ENCODE assay signal across 12 cellular contexts in the genomic region with DNA sequence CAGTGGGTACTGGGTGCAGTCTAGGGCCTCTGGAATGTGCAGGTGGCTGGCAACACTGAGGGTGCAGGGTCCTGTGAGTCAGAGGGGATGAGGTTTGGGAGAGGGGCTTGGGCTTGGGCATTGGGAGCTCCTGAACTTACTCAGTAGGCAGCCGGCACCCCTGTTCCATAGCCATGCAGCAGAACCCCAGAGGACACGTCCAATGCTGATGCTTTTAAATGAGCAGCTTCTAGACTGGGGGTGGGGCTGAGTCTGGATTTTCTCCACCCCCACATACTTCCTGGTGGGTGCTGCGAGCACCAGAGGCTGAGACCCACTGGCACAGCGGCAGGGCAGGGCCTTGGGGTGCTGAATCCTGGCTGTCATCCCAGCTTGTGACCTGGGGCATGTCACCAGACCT.
DNase-seq lines count a peak whose midpoint lies in the region; ATAC-seq, FAIRE-seq and TF ChIP-seq lines count a peak whose summit lies in the region.
"Had no signal": no experiment of that assay in that cellular context is flagged by ENCODE, and none has a peak within 500 bp of the region (broad histone marks: within the 10 kb centered on the region; RNA-seq: fewer than 3 reads in every experiment).

No MANE protein-coding gene starts in this region.

- no peak overlapping the region for H2BK120ac ChIP-seq in H9 (ENCODE audit: low read depth, low read length, poor library complexity, severe bottlenecking)

- WGBS in heart left ventricle, 4 donors = 87 to 100% (median 89%) methylated on average over 1 to 4 of the region's 4 CpGs
- WGBS in H9 (ENCODE audit: extremely low coverage, insufficient read length, low lambda C conversion rate) = no CpG with 5 or more reads among the region's 4 CpGs
- 83 to 100% methylated on average over 1 to 4 of the region's 4 CpGs for WGBS in body of pancreas, 2 donors

- DNase-seq in left cardiac atrium (peak; percentile 5), heart left ventricle (no peak), H9 (no peak), kidney (peak; percentile 56), type B pancreatic cell (ENCODE audit: extremely low spot score, unreplicated experiment) (no peak), body of pancreas (no peak)
- DNase-seq: ACHN; Calu3; CD4-positive, alpha-beta T cell; DMS 273 treated with DMSO at 0.1 percent for 48 hours had no signal

- H3K9me3 Mint-ChIP-seq in H9 (no peaks in the 10 kb centered on the region; a peak in 1 of 5 replicates), type B pancreatic cell (no peaks in the 10 kb centered on the region)
- H3K9me3 Mint-ChIP-seq: CD4-positive, alpha-beta T cell had no signal

- no peaks in the 10 kb centered on the region for H3K4me1 ChIP-seq in heart left ventricle
- H3K4me1 ChIP-seq in H9 (ENCODE audit: insufficient read depth, low read length) = peaks cover 3% of the 10 kb centered on the region; the same call in 1 of the 2 replicates
- no peaks in the 10 kb centered on the region for H3K4me1 ChIP-seq in kidney (ENCODE audit: control insufficient read depth in 1 of 2, insufficient read depth in 1 of 2, low read depth in 1 of 2, low read length in 2 of 2)
- peaks cover 6% of the 10 kb centered on the region for H3K4me1 ChIP-seq in body of pancreas

- TF ChIP-seq POLR2A in heart left ventricle (IDR thresholded peaks at IDR 0.05) = no peak
- TF ChIP-seq POLR2A in body of pancreas (IDR thresholded peaks at IDR 0.05) = no peak

- H3K4me3 ChIP-seq in heart left ventricle (no peak overlapping the region), kidney (ENCODE audit: low read length in 2 of 2) (no peak overlapping the region), body of pancreas (no peak overlapping the region)
- H3K4me3 ChIP-seq: BLaER1 treated with 17β-estradiol and CSF1 and Interleukin-3, amounts not matched to agents 10 nM and 100 nM had no signal

- H3K27me3 Mint-ChIP-seq in H9 (ENCODE audit: low read depth) = no peaks in the 10 kb centered on the region
- no peaks in the 10 kb centered on the region for H3K27me3 Mint-ChIP-seq in type B pancreatic cell

- no peak overlapping the region for H3K14ac ChIP-seq in H9 (ENCODE audit: insufficient read depth, low read length)

- no peak overlapping the region for H3T11ph ChIP-seq in H9 (ENCODE audit: low read length)

- H3K27me3 ChIP-seq in heart left ventricle (peaks cover 0 to 13% (median 0%) of the 10 kb centered on the region in 9 donors), H9 (ENCODE audit: insufficient read depth, low read length) (no peaks in the 10 kb centered on the region), body of pancreas (no peaks in the 10 kb centered on the region)
- H3K27me3 ChIP-seq: BLaER1 treated with 17β-estradiol and CSF1 and Interleukin-3, amounts not matched to agents 10 nM and 100 nM had no signal

- no peak overlapping the region for H3K56ac ChIP-seq in H9 (ENCODE audit: insufficient read length, low read depth, low read length)

- intact Hi-C loops in left cardiac atrium (cut with DNase I) = no loop called here
- intact Hi-C loops in heart left ventricle (cut with DNase I) = loop anchor here in 7 of 10 donors (5.0 to 10.0 kb wide), 4 partner anchors 131 to 438 kb away; no protein-coding TSS in a partner anchor
- intact Hi-C loops in kidney (cut with DNase I) = no loop called here
- intact Hi-C loops in body of pancreas (cut with DNase I) = loop anchor here (10.0 kb wide), 1 partner anchor 271 kb away; no protein-coding TSS in a partner anchor

- H4K91ac ChIP-seq in H9 (ENCODE audit: insufficient read length, low read depth, low read length) = no peak overlapping the region

- no peak overlapping the region for H4K8ac ChIP-seq in H9 (replicated peaks; ENCODE audit: insufficient read length, low read depth, low read length)

- H3K4me3 Mint-ChIP-seq in H9 = peak overlapping the region in 1 of 2 experiments; percentile 17; a peak in 1 of 5 replicates
- no peak overlapping the region for H3K4me3 Mint-ChIP-seq in type B pancreatic cell
- H3K4me3 Mint-ChIP-seq: CD4-positive, alpha-beta T cell had no signal

- H3K4me2 ChIP-seq in H9 (ENCODE audit: insufficient read depth, insufficient read length, low read length) = no peak overlapping the region
- H3K4me2 ChIP-seq: BLaER1 treated with 17β-estradiol and CSF1 and Interleukin-3, amounts not matched to agents 10 nM and 100 nM had no signal

- H3K79me2 ChIP-seq in H9 (ENCODE audit: insufficient read depth, low read length) = no peaks in the 10 kb centered on the region

- H3K9me3 ChIP-seq in heart left ventricle (no peaks in the 10 kb centered on the region), H9 (ENCODE audit: control insufficient read depth, low read depth, low read length) (no peaks in the 10 kb centered on the region), kidney (ENCODE audit: control insufficient read depth in 1 of 2, low read length in 2 of 2) (no peaks in the 10 kb centered on the region), body of pancreas (no peaks in the 10 kb centered on the region)
- H3K9me3 ChIP-seq: BLaER1 treated with 17β-estradiol and CSF1 and Interleukin-3, amounts not matched to agents 10 nM and 100 nM had no signal

- no peak overlapping the region for H2AK5ac ChIP-seq in H9 (ENCODE audit: insufficient read length, low read length)

- no peak for ATAC-seq in left cardiac atrium
- no peak for ATAC-seq in heart left ventricle
- no peak for ATAC-seq in HG03460 (IDR thresholded peaks at IDR 0.05; ENCODE audit: unreplicated experiment)
- no peak for ATAC-seq in body of pancreas

- no peak overlapping the region for H2AFZ ChIP-seq in H9 (ENCODE audit: low read length)

- no peak overlapping the region for H2BK20ac ChIP-seq in H9 (ENCODE audit: low read depth, low read length, poor library complexity, severe bottlenecking)

- no peaks in the 10 kb centered on the region for H4K20me1 ChIP-seq in H9 (ENCODE audit: control insufficient read depth, insufficient read depth, insufficient read length)

- H3K36me3 Mint-ChIP-seq in H9 (ENCODE audit: insufficient read depth in 1 of 3, low read depth in 3 of 3) (peaks cover 11 to 31% (median 27%) of the 10 kb centered on the region in 3 experiments; a peak in 6 of 7 replicates), type B pancreatic cell (no peaks in the 10 kb centered on the region)

- H2BK5ac ChIP-seq in H9 (ENCODE audit: insufficient read length, low read length) = no peak overlapping the region

- no peak overlapping the region for H3K23ac ChIP-seq in H9 (ENCODE audit: insufficient read length, low read depth, low read length)

- H3K9ac ChIP-seq in H9 (ENCODE audit: extremely low read depth, insufficient read length, low read length) (no peak overlapping the region), kidney (ENCODE audit: low read length in 2 of 2) (no peak overlapping the region)
- H3K9ac ChIP-seq: BLaER1 treated with 17β-estradiol and CSF1 and Interleukin-3, amounts not matched to agents 10 nM and 100 nM had no signal

- no peak for FAIRE-seq in kidney (lab: Jason Lieb, UNC)

- H3K18ac ChIP-seq in H9 (ENCODE audit: insufficient read length, low read depth, low read length) = no peak overlapping the region

- H3K4me1 Mint-ChIP-seq in H9 (peaks cover 14 to 21% of the 10 kb centered on the region in 2 experiments), type B pancreatic cell (ENCODE audit: unreplicated experiment) (peaks cover 7% of the 10 kb centered on the region)

- H3K36me3 ChIP-seq in heart left ventricle (no peaks in the 10 kb centered on the region), kidney (ENCODE audit: control insufficient read depth in 1 of 2, insufficient read depth in 2 of 2, low read length in 2 of 2) (peaks cover 0 to 18% of the 10 kb centered on the region in 2 donors), body of pancreas (replicated peaks in 1 of 2; ENCODE audit: insufficient read depth in 1 of 2, low read depth in 2 of 2) (peaks cover 0 to 4% of the 10 kb centered on the region in 2 donors)
- H3K36me3 ChIP-seq: BLaER1 treated with 17β-estradiol and CSF1 and Interleukin-3, amounts not matched to agents 10 nM and 100 nM had no signal

- H3K27ac Mint-ChIP-seq in H9 (peak overlapping the region in 2 of 3 experiments; percentile 3 to 35; a peak in 2 of 7 replicates), type B pancreatic cell (peak overlapping the region; percentile 64)
- H3K27ac Mint-ChIP-seq: CD4-positive, alpha-beta T cell had no signal

- H3K23me2 ChIP-seq in H9 (ENCODE audit: insufficient read length, low read depth, low read length, poor library complexity, severe bottlenecking) = no peaks in the 10 kb centered on the region

- TF ChIP-seq CTCF in heart left ventricle (IDR thresholded peaks at IDR 0.05) (no peak), H9 (conservative IDR thresholded peaks at IDR 0.05) (no peak), kidney (IDR thresholded peaks at IDR 0.05; ENCODE audit: borderline replicate concordance, extremely low read depth, insufficient read depth) (no peak), type B pancreatic cell (conservative IDR thresholded peaks at IDR 0.05) (no peak), body of pancreas (IDR thresholded peaks at IDR 0.05) (no peak)

- no peaks in the 10 kb centered on the region for H3K79me1 ChIP-seq in H9 (ENCODE audit: insufficient read depth, low read depth, low read length, poor library complexity, severe bottlenecking)

- H2BK12ac ChIP-seq in H9 (ENCODE audit: insufficient read length, low read depth, low read length) = no peak overlapping the region

- H3K27ac ChIP-seq in heart left ventricle (no peak overlapping the region), H9 (ENCODE audit: insufficient read length, low read depth, low read length) (no peak overlapping the region), kidney (ENCODE audit: low read depth in 2 of 2, low read length in 2 of 2) (no peak overlapping the region), body of pancreas (no peak overlapping the region)
- H3K27ac ChIP-seq: BLaER1 treated with 17β-estradiol and CSF1 and Interleukin-3, amounts not matched to agents 10 nM and 100 nM had no signal

- no peak overlapping the region for H3K4ac ChIP-seq in H9 (ENCODE audit: low read depth, low read length)

- H4K5ac ChIP-seq in H9 (ENCODE audit: insufficient read length, low read depth, low read length) = no peak overlapping the region

- no peak overlapping the region for H2BK15ac ChIP-seq in H9 (ENCODE audit: low read depth, low read length)

Comparison
In these comparisons a context has a peak if more than half of its experiments do, and no peak if none do; other contexts are left out.
1. DNase-seq: peak in left cardiac atrium (single experiment) and kidney (single experiment); none in heart left ventricle (0 of 5), H9 (single experiment), type B pancreatic cell (single experiment) and body of pancreas (0 of 4).
2. intact Hi-C loops: an anchor here in heart left ventricle (5.0 to 10.0 kb wide) and body of pancreas (10.0 kb wide); none called in left cardiac atrium and kidney.